In genomic region chr16:2720719-2721633, GRCh38 we compare ENCODE assay signal across 1 cellular context.
TF ChIP-seq lines count a peak whose summit lies in the region.

No MANE protein-coding gene starts in this region.

TF ChIP-seq in GM23338, 12 proteins besides CTCF, POLR2A, EP300 and RAD21 (continued from another document):
- TF ChIP-seq ZNF462 (CRISPR knock-in tag; IDR thresholded peaks at IDR 0.05), result no peak
- no peak; the same call in 1 of the 2 replicates for TF ChIP-seq ETS1 (IDR thresholded peaks at IDR 0.05)
- no peak for TF ChIP-seq EZH2 (IDR thresholded peaks at IDR 0.05; ENCODE audit: low read depth, unreplicated experiment)
